Comparison of ENCODE assay signal across 2 cellular contexts in the genomic region with DNA sequence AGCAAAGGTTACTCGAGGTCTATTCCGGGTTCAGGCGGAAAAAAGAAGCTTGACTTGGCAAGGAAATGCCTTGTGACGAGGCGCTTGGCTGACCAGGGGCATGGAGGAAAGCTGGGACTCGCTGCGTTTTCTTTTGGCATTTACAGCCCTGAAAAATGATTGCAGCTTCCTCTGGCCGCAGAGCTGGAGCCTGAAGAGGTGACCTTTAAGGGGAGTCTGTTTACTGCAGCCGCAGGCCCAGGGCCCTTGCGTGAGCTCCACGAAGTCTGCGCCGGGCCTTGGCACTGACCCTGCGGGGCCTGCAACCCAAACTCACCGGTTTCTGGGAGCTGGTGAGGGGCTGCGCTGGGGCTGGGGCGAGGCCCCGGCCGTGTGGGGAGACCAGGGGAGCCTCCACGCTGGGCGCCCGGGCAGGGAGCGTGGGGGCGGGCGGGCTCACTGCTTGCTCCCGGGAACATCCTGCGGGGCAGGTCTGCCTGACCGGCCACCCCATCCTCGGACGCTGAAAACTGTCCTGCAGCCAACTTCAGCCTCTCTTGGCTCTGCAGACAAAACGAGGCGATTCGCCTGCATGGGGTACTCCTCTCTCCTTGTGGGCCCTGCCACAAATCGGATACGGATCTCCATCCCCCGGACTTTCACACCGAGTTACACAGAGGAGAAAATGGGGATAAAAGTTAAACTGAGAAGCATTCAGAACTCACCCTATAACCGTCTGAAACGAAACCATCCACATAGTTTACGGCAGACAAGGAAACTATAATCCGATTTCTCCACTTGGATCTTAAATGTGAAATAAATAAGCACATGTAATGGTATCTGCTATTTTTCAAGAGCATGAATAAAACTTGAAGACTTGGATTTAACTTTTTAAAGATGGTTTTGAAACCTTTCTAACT.
TF ChIP-seq lines count a peak whose summit lies in the region.

No MANE protein-coding gene starts in this region.

TF ChIP-seq in IMR-90, 13 proteins besides CTCF, POLR2A, EP300 and RAD21:
- no peak; the same call in 1 of the 2 replicates for TF ChIP-seq MAZ (IDR thresholded peaks at IDR 0.05; ENCODE audit: borderline replicate concordance, low read depth, low read length)
- TF ChIP-seq BHLHE40 (IDR thresholded peaks at IDR 0.05; ENCODE audit: low read depth, low read length): no peak
- TF ChIP-seq CHD1 (IDR thresholded peaks at IDR 0.05; ENCODE audit: low read depth, low read length): 0 out of 2 replicates have a peak, but pooled peaks have one; percentile 37
- TF ChIP-seq NFE2L2 (IDR thresholded peaks at IDR 0.05; ENCODE audit: low read depth, low read length): no peak
- no peak for TF ChIP-seq ELK1 (IDR thresholded peaks at IDR 0.05; ENCODE audit: borderline replicate concordance, low read depth, low read length)
- no peak for TF ChIP-seq MAFK (IDR thresholded peaks at IDR 0.05; ENCODE audit: low read depth, low read length)

TF ChIP-seq in GM12891, 5 proteins besides CTCF, POLR2A, EP300 and RAD21:
- TF ChIP-seq POLR2AphosphoS5 (IDR thresholded peaks at IDR 0.05; ENCODE audit: low read depth, low read length): no peak
- TF ChIP-seq TAF1 (IDR thresholded peaks at IDR 0.05; ENCODE audit: low read depth, low read length): no peak
- TF ChIP-seq POU2F2 (IDR thresholded peaks at IDR 0.05; ENCODE audit: low read depth, low read length): no peak
- TF ChIP-seq PAX5 (IDR thresholded peaks at IDR 0.05; ENCODE audit: insufficient read depth, low read length, severe bottlenecking): no peak
- no peak for TF ChIP-seq SPI1 (IDR thresholded peaks at IDR 0.05; ENCODE audit: low read depth, low read length)
